In the genomic region with DNA sequence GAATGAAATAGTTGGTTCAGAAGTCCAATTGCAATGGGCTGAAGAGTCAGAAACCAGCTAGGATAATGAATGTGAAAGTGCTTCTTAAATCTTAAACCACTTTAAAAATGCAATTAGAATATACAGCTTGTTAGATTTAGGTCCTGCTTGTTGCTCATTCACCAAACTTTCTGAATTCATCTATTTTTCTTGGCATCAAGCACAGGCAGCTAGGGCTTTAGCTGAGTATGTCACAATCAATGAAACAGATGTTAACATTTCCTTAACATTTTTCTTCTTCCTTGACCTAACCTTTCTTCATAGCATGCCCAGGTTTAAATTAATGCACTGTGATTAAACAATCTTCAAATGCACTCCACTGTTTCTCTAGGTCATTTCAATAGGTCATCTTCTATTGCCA, we compare ENCODE assay signal across 26 cellular contexts. TPM values are rescaled to one million over a fixed set of nuclear protein-coding genes. Genes with fewer than 3 reads are reported as not detected.
"Had no signal": no experiment of that assay in that cellular context is flagged by ENCODE, and none has a peak within 500 bp of the region (broad histone marks: within the 10 kb centered on the region; RNA-seq: fewer than 3 reads in every experiment).

No MANE protein-coding gene starts in this region.

- H3K4me1 Mint-ChIP-seq: activated naive CD8-positive, alpha-beta T cell treated with anti-CD3 and anti-CD28 coated beads, Interleukin-2, amount 10 ng/mL, durations not matched to agents 7 days and 5 days; memory B cell; WTC11 had no signal

- H3K4me3 Mint-ChIP-seq: activated naive CD4-positive, alpha-beta T cell treated with anti-CD3 and anti-CD28 coated beads for 36 hours; activated naive CD8-positive, alpha-beta T cell treated with anti-CD3 and anti-CD28 coated beads, Interleukin-2, amount 10 ng/mL, durations not matched to agents 7 days and 5 days; activated T-cell treated with anti-CD3 and anti-CD28 coated beads, Interleukin-2, amount 50 U/mL, for 72 hours; memory B cell; natural killer cell treated with Interleukin-12 subunit alpha and Interleukin-12 subunit beta and Interleukin-15 and Interleukin-18, amount 100 ng/mL, for 72 hours; stimulated activated naive CD8-positive, alpha-beta T cell treated with anti-CD3 and anti-CD28 coated beads, Interleukin-15, Interleukin-2, amounts not matched to agents 100 ng/mL and 50 ng/mL, for 24 hours; WTC11 had no signal

- H3K36me3 ChIP-seq: esophagus squamous epithelium, ovary, prostate gland, right atrium auricular region, tibial artery had no signal

- H3K36me3 Mint-ChIP-seq: activated naive CD8-positive, alpha-beta T cell treated with anti-CD3 and anti-CD28 coated beads, Interleukin-2, amount 10 ng/mL, durations not matched to agents 7 days and 5 days; memory B cell; natural killer cell treated with Interleukin-12 subunit alpha and Interleukin-12 subunit beta and Interleukin-15 and Interleukin-18, amount 100 ng/mL, for 72 hours had no signal

- H3K27ac Mint-ChIP-seq: activated naive CD4-positive, alpha-beta T cell treated with anti-CD3 and anti-CD28 coated beads for 36 hours; activated naive CD8-positive, alpha-beta T cell treated with anti-CD3 and anti-CD28 coated beads, Interleukin-2, amount 10 ng/mL, durations not matched to agents 7 days and 5 days; activated T-cell treated with anti-CD3 and anti-CD28 coated beads, Interleukin-2, amount 50 U/mL, for 72 hours; memory B cell; natural killer cell treated with Interleukin-12 subunit alpha and Interleukin-12 subunit beta and Interleukin-15 and Interleukin-18, amount 100 ng/mL, for 72 hours; stimulated activated naive CD8-positive, alpha-beta T cell treated with anti-CD3 and anti-CD28 coated beads, Interleukin-15, Interleukin-2, amounts not matched to agents 100 ng/mL and 50 ng/mL, for 24 hours; WTC11 had no signal

- H3K9me3 ChIP-seq: esophagus squamous epithelium, ovary, prostate gland, tibial artery had no signal

- H3K27me3 ChIP-seq: esophagus squamous epithelium, ovary, right atrium auricular region, tibial artery had no signal

- H3K27ac ChIP-seq: esophagus squamous epithelium, ovary, prostate gland, right atrium auricular region, tibial artery had no signal

- H3K4me3 ChIP-seq: esophagus squamous epithelium, ovary, prostate gland, right atrium auricular region, tibial artery had no signal

- FAIRE-seq: colon, endothelial cell of umbilical vein had no signal

- H3K9me3 Mint-ChIP-seq: activated naive CD8-positive, alpha-beta T cell treated with anti-CD3 and anti-CD28 coated beads, Interleukin-2, amount 10 ng/mL, durations not matched to agents 7 days and 5 days; stimulated activated naive CD8-positive, alpha-beta T cell treated with anti-CD3 and anti-CD28 coated beads, Interleukin-15, Interleukin-2, amounts not matched to agents 100 ng/mL and 50 ng/mL, for 24 hours had no signal

- H3K27me3 Mint-ChIP-seq: activated naive CD8-positive, alpha-beta T cell treated with anti-CD3 and anti-CD28 coated beads, Interleukin-2, amount 10 ng/mL, durations not matched to agents 7 days and 5 days; memory B cell; natural killer cell treated with Interleukin-12 subunit alpha and Interleukin-12 subunit beta and Interleukin-15 and Interleukin-18, amount 100 ng/mL, for 72 hours; stimulated activated naive CD8-positive, alpha-beta T cell treated with anti-CD3 and anti-CD28 coated beads, Interleukin-15, Interleukin-2, amounts not matched to agents 100 ng/mL and 50 ng/mL, for 24 hours had no signal

- H3K4me1 ChIP-seq: esophagus squamous epithelium, prostate gland, right atrium auricular region, tibial artery had no signal

- DNase-seq: activated CD4-positive, alpha-beta T cell treated with anti-CD3 and anti-CD28 coated beads, Interleukin-2, amount 50 U/mL, for 48 hours; activated effector memory CD4-positive, alpha-beta T cell treated with Interleukin-2 at 50 U/mL for 16 hours; activated naive CD4-positive, alpha-beta T cell treated with anti-CD3 and anti-CD28 coated beads for 36 hours; activated naive CD8-positive, alpha-beta T cell treated with anti-CD3 and anti-CD28 coated beads, Interleukin-2, amount 10 ng/mL, durations not matched to agents 7 days and 5 days; activated T-cell treated with anti-CD3 and anti-CD28 coated beads, Interleukin-2, amount 50 U/mL, for 72 hours; central memory CD4-positive, alpha-beta T cell; effector memory CD4-positive, alpha-beta T cell; esophagus squamous epithelium; foreskin fibroblast; ovary; stimulated activated CD4-positive, alpha-beta T cell treated with anti-CD3 and anti-CD28 coated beads, Interleukin-1b, Interleukin-23, amount 100 ng/mL, for 48 hours; T-helper 9 cell; tibial artery had no signal

RNA-seq across cellular contexts. Expression of a gene that starts 14.4 kb away (rescaled TPM):
- total RNA-seq: activated naive CD4-positive, alpha-beta T cell treated with anti-CD3 and anti-CD28 coated beads for 36 hours; activated naive CD8-positive, alpha-beta T cell treated with anti-CD3 and anti-CD28 coated beads, Interleukin-2, amount 10 ng/mL, durations not matched to agents 7 days and 5 days; activated T-cell treated with anti-CD3 and anti-CD28 coated beads, Interleukin-2, amount 50 U/mL, for 72 hours; dermis microvascular lymphatic vessel endothelial cell; endothelial cell of umbilical vein; esophagus squamous epithelium; liver; natural killer cell treated with Interleukin-12 subunit alpha and Interleukin-12 subunit beta and Interleukin-15 and Interleukin-18, amount 100 ng/mL, for 72 hours; ovary; right atrium auricular region; skeletal muscle tissue; T-helper 1 cell treated with Interleukin-12 subunit alpha and Interleukin-12 subunit beta and Interleukin-4 antibody, amounts not matched to agents 30 ng/mL and 1 ng/mL, for 36 hours; ureter; WTC11 had no signal
- polyA plus RNA-seq: endothelial cell of umbilical vein, liver, ovary had no signal
